17 cellular contexts compared by ENCODE assay signal in the genomic region with DNA sequence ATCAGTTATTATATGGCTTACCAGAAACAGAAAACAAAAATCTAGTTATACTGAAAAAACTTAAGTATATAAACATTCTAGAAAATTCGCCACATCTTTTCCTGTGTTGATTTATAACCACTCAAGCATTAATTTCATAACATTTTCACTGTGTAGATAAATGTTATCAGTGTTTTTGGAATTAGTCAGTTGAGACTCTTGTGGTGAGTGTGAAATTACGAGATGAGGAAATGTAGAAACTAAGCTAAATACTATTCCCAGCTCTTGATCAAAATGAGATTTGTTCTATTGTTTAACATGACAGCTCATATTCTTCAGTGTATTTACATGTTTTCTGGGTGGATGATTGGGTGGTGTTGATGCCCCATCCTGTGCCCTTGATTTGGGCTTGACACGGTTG.
A peak's percentile ranks its signal among the peaks of the same experiment; 100 is the strongest.
DNase-seq lines count a peak whose midpoint lies in the region; ATAC-seq and TF ChIP-seq lines count a peak whose summit lies in the region.
"Had no signal": no experiment of that assay in that cellular context is flagged by ENCODE, and none has a peak within 500 bp of the region (broad histone marks: within the 10 kb centered on the region; RNA-seq: fewer than 3 reads in every experiment).

No MANE protein-coding gene starts in this region.

- no peak for TF ChIP-seq CTCF in Loucy (conservative IDR thresholded peaks at IDR 0.05; ENCODE audit: low read length)
- no peak for TF ChIP-seq CTCF in fibroblast of villous mesenchyme (IDR thresholded peaks at IDR 0.05; ENCODE audit: insufficient read depth, low read depth, low read length)

- no peaks in the 10 kb centered on the region for H3K4me1 Mint-ChIP-seq in natural killer cell treated with Interleukin-12 subunit alpha and Interleukin-12 subunit beta and Interleukin-15 and Interleukin-18, amount 100 ng/mL, for 72 hours (ENCODE audit: low read depth in 2 of 2)
- H3K4me1 Mint-ChIP-seq: activated CD4-positive, alpha-beta T cell treated with anti-CD3 and anti-CD28 coated beads, Interleukin-2, amount 10 ng/mL, durations not matched to agents 24 days and 14 days; GM23338 had no signal

- no peak overlapping the region for H3K4me3 Mint-ChIP-seq in natural killer cell treated with Interleukin-12 subunit alpha and Interleukin-12 subunit beta and Interleukin-15 and Interleukin-18, amount 100 ng/mL, for 72 hours
- H3K4me3 Mint-ChIP-seq: activated CD4-positive, alpha-beta T cell treated with anti-CD3 and anti-CD28 coated beads, Interleukin-2, amount 10 ng/mL, durations not matched to agents 24 days and 14 days; GM23338 had no signal

- H3K9ac ChIP-seq in Loucy (ENCODE audit: low read depth, low read length, poor library complexity, severe bottlenecking), result no peak overlapping the region

- H3F3A ChIP-seq in Loucy (ENCODE audit: low read depth), result no peaks in the 10 kb centered on the region

- H3K27me3 Mint-ChIP-seq in natural killer cell treated with Interleukin-12 subunit alpha and Interleukin-12 subunit beta and Interleukin-15 and Interleukin-18, amount 100 ng/mL, for 72 hours, result no peaks in the 10 kb centered on the region
- H3K27me3 Mint-ChIP-seq: activated CD4-positive, alpha-beta T cell treated with anti-CD3 and anti-CD28 coated beads, Interleukin-2, amount 10 ng/mL, durations not matched to agents 24 days and 14 days had no signal

- H3K27me3 ChIP-seq in Loucy (ENCODE audit: insufficient read depth, low read length, poor library complexity, severe bottlenecking), result no peaks in the 10 kb centered on the region
- H3K27me3 ChIP-seq: gastrocnemius medialis had no signal

- H3K36me3 ChIP-seq in Loucy (ENCODE audit: insufficient read depth, low read length), result no peaks in the 10 kb centered on the region
- H3K36me3 ChIP-seq: gastrocnemius medialis had no signal

- DNase-seq in fibroblast of villous mesenchyme (ENCODE audit: low read depth) (peak; percentile 55), pons (ENCODE audit: low spot score) (no peak), DMS153 (lab: John Stamatoyannopoulos, UW) (no peak), NCI-H187 treated with DMSO at 0.1 percent for 48 hours (lab: John Stamatoyannopoulos, UW) (no peak)
- no peak for DNase-seq in natural killer cell treated with Interleukin-12 subunit alpha and Interleukin-12 subunit beta and Interleukin-15 and Interleukin-18, amount 100 ng/mL, for 72 hours (ENCODE audit: low spot score)
- DNase-seq: activated CD4-positive, alpha-beta T cell treated with anti-CD3 and anti-CD28 coated beads, Interleukin-2, amount 10 ng/mL, durations not matched to agents 24 days and 14 days; aorta; gastrocnemius medialis; NCI-H2107; NCI-H774; stimulated activated CD4-positive, alpha-beta T cell treated with anti-CD3 and anti-CD28 coated beads, Interleukin-4, amount 100 ng/mL, for 1 hour; substantia nigra had no signal

- no peaks in the 10 kb centered on the region for H3K9me3 ChIP-seq in Loucy (ENCODE audit: insufficient read depth, low read depth, low read length)
- H3K9me3 ChIP-seq: gastrocnemius medialis had no signal

- peaks cover 10% of the 10 kb centered on the region for H3K4me1 ChIP-seq in Loucy (ENCODE audit: insufficient read depth, low read length, poor library complexity, severe bottlenecking)
- H3K4me1 ChIP-seq: gastrocnemius medialis had no signal

- no peaks in the 10 kb centered on the region for H3K9me2 ChIP-seq in Loucy (replicated peaks; ENCODE audit: low read depth, low read length)

- H3K4me3 ChIP-seq in Loucy (ENCODE audit: low read length, poor library complexity, severe bottlenecking) (no peak overlapping the region), fibroblast of villous mesenchyme (ENCODE audit: low read depth, low read length) (no peak overlapping the region)
- H3K4me3 ChIP-seq: gastrocnemius medialis, GM23338 had no signal

- no peaks in the 10 kb centered on the region for H3K36me3 Mint-ChIP-seq in natural killer cell treated with Interleukin-12 subunit alpha and Interleukin-12 subunit beta and Interleukin-15 and Interleukin-18, amount 100 ng/mL, for 72 hours

- H3K79me2 ChIP-seq in Loucy (ENCODE audit: insufficient read depth, low read length), result no peaks in the 10 kb centered on the region

- H3K9me3 Mint-ChIP-seq in natural killer cell treated with Interleukin-12 subunit alpha and Interleukin-12 subunit beta and Interleukin-15 and Interleukin-18, amount 100 ng/mL, for 72 hours, result no peaks in the 10 kb centered on the region
- H3K9me3 Mint-ChIP-seq: activated CD4-positive, alpha-beta T cell treated with anti-CD3 and anti-CD28 coated beads, Interleukin-2, amount 10 ng/mL, durations not matched to agents 24 days and 14 days; GM23338 had no signal

- 0 out of 2 replicates have a peak overlapping the region, but pooled peaks have one; percentile 18 for H2AFZ ChIP-seq in Loucy (ENCODE audit: low read length)
- H2AFZ ChIP-seq: GM23338 had no signal

- peak; percentile 61 for ATAC-seq in GM18858 (IDR thresholded peaks at IDR 0.05; ENCODE audit: unreplicated experiment)
- peak; percentile 93 for ATAC-seq in HG02852 (IDR thresholded peaks at IDR 0.05; ENCODE audit: unreplicated experiment)
- no peak for ATAC-seq in natural killer cell treated with Interleukin-12 subunit alpha and Interleukin-12 subunit beta and Interleukin-15 and Interleukin-18, amount 100 ng/mL, for 72 hours
- ATAC-seq: gastrocnemius medialis, GM23338, left lobe of liver had no signal

- H4K20me1 ChIP-seq in Loucy (ENCODE audit: insufficient read depth, low read length, poor library complexity, severe bottlenecking), result no peaks in the 10 kb centered on the region

- H3K27ac Mint-ChIP-seq in natural killer cell treated with Interleukin-12 subunit alpha and Interleukin-12 subunit beta and Interleukin-15 and Interleukin-18, amount 100 ng/mL, for 72 hours, result no peak overlapping the region
- H3K27ac Mint-ChIP-seq: activated CD4-positive, alpha-beta T cell treated with anti-CD3 and anti-CD28 coated beads, Interleukin-2, amount 10 ng/mL, durations not matched to agents 24 days and 14 days; GM23338 had no signal

- no peak overlapping the region for H3K4me2 ChIP-seq in Loucy (ENCODE audit: low read depth, low read length, poor library complexity, severe bottlenecking)
- H3K4me2 ChIP-seq: GM23338 had no signal

Comparison
In these comparisons a context has a peak if more than half of its experiments do, and no peak if none do; other contexts are left out.
1. ATAC-seq: peak in GM18858 (single experiment) and HG02852 (single experiment); none in natural killer cell treated with Interleukin-12 subunit alpha and Interleukin-12 subunit beta and Interleukin-15 and Interleukin-18, amount 100 ng/mL, for 72 hours (0 of 2).